ENCODE assay signal across 11 cellular contexts in genomic region chr7:20219062-20219445, GRCh38. TPM values are rescaled to one million over a fixed set of nuclear protein-coding genes. Genes with fewer than 3 reads are reported as not detected.
DNase-seq lines count a peak whose midpoint lies in the region; ATAC-seq and TF ChIP-seq lines count a peak whose summit lies in the region.
"Had no signal": no experiment of that assay in that cellular context is flagged by ENCODE, and none has a peak within 500 bp of the region (broad histone marks: within the 10 kb centered on the region; RNA-seq: fewer than 3 reads in every experiment).

No MANE protein-coding gene starts in this region.

- peaks cover 16% of the 10 kb centered on the region for H3K4me1 Mint-ChIP-seq in activated CD4-positive, alpha-beta T cell treated with anti-CD3 and anti-CD28 coated beads for 36 hours

- no peaks in the 10 kb centered on the region for H3K36me3 Mint-ChIP-seq in activated CD4-positive, alpha-beta T cell treated with anti-CD3 and anti-CD28 coated beads for 36 hours (ENCODE audit: low read depth)

- H3K36me3 ChIP-seq in heart right ventricle (no peaks in the 10 kb centered on the region), adrenal gland (replicated peaks in 1 of 2) (no peaks in the 10 kb centered on the region), mesodermal cell (ENCODE audit: control insufficient read depth, insufficient read depth, low read length) (no peaks in the 10 kb centered on the region), upper lobe of right lung (no peaks in the 10 kb centered on the region)

- H3K27ac Mint-ChIP-seq in activated CD4-positive, alpha-beta T cell treated with anti-CD3 and anti-CD28 coated beads for 36 hours: no peak overlapping the region

- POLR2A ChIA-PET in activated CD4-positive, alpha-beta T cell treated with anti-CD3 and anti-CD28 coated beads for 36 hours (lab: Charles Lee): no interaction called here

- CTCF ChIA-PET in activated CD4-positive, alpha-beta T cell treated with anti-CD3 and anti-CD28 coated beads for 36 hours (lab: Charles Lee): interaction anchor here (0.8 kb wide), 1 partner anchor 24 kb away, joined by 3 read pairs; no protein-coding TSS in a partner anchor

- no peak overlapping the region for H3K4me3 ChIP-seq in heart right ventricle
- H3K4me3 ChIP-seq in adrenal gland: no peak overlapping the region
- no peak overlapping the region for H3K4me3 ChIP-seq in mesodermal cell (ENCODE audit: extremely low read depth, insufficient read depth, low read length, poor library complexity, severe bottlenecking)
- no peak overlapping the region for H3K4me3 ChIP-seq in upper lobe of right lung

- peaks cover 4% of the 10 kb centered on the region for H3K27me3 Mint-ChIP-seq in activated CD4-positive, alpha-beta T cell treated with anti-CD3 and anti-CD28 coated beads for 36 hours

- no peak for TF ChIP-seq POLR2A in adrenal gland (IDR thresholded peaks at IDR 0.05)

- no peak overlapping the region for H3K4me3 Mint-ChIP-seq in activated CD4-positive, alpha-beta T cell treated with anti-CD3 and anti-CD28 coated beads for 36 hours

- no peak for DNase-seq in heart right ventricle
- DNase-seq in Right ventricle myocardium inferior (ENCODE audit: missing footprints): no peak
- no peak for DNase-seq in adrenal gland
- no peak for DNase-seq in upper lobe of right lung
- DNase-seq in OCI-M2 (lab: John Stamatoyannopoulos, UW; ENCODE audit: unreplicated experiment): no peak
- DNase-seq in activated CD4-positive, alpha-beta T cell treated with anti-CD3 and anti-CD28 coated beads for 36 hours: no peak
- DNase-seq: activated T-cell treated with anti-CD3 and anti-CD28 coated beads, Interleukin-2, amount 50 U/mL, for 48 hours; Right ventricle myocardium superior had no signal

- H3K27me3 ChIP-seq in heart right ventricle (no peaks in the 10 kb centered on the region), adrenal gland (no peaks in the 10 kb centered on the region), upper lobe of right lung (no peaks in the 10 kb centered on the region)

- WGBS in heart right ventricle, 2 donors: 78 to 85% methylated on average over 3 of the region's 3 CpGs
- WGBS in adrenal gland, 4 donors: 88 to 97% (median 93%) methylated on average over 3 of the region's 3 CpGs
- 95 to 100% methylated on average over 1 to 2 of the region's 3 CpGs for WGBS in mesodermal cell (ENCODE audit: insufficient coverage in 2 of 2), 2 experiments

- H3K4me1 ChIP-seq in heart right ventricle: peaks cover 0 to 60% (median 10%) of the 10 kb centered on the region in 9 donors
- peaks cover 0 to 21% of the 10 kb centered on the region in 2 donors for H3K4me1 ChIP-seq in adrenal gland (replicated peaks in 1 of 2)
- H3K4me1 ChIP-seq in mesodermal cell (ENCODE audit: control insufficient read depth, insufficient read depth, low read length, poor library complexity, severe bottlenecking): peaks cover 17% of the 10 kb centered on the region
- peaks cover 25% of the 10 kb centered on the region for H3K4me1 ChIP-seq in upper lobe of right lung

- no peak for TF ChIP-seq CTCF in heart right ventricle (IDR thresholded peaks at IDR 0.05)
- TF ChIP-seq CTCF in adrenal gland (IDR thresholded peaks at IDR 0.05): no peak
- TF ChIP-seq CTCF in upper lobe of right lung (IDR thresholded peaks at IDR 0.05): no peak

- intact Hi-C loops in heart right ventricle (cut with DNase I) (no loop called here), Right ventricle myocardium inferior (cut with DNase I) (no loop called here), adrenal gland (cut with DNase I) (no loop called here), upper lobe of right lung (cut with DNase I) (no loop called here)
- intact Hi-C loops in activated CD4-positive, alpha-beta T cell treated with anti-CD3 and anti-CD28 coated beads for 36 hours (cut with DNase I, micrococcal nuclease): no loop called here

- ATAC-seq in heart right ventricle: no peak
- ATAC-seq in Right ventricle myocardium inferior: no peak
- no peak for ATAC-seq in upper lobe of right lung
- no peak for ATAC-seq in GM19395 (IDR thresholded peaks at IDR 0.05; ENCODE audit: unreplicated experiment)
- no peak for ATAC-seq in activated CD4-positive, alpha-beta T cell treated with anti-CD3 and anti-CD28 coated beads for 36 hours

- no peaks in the 10 kb centered on the region for H3K9me3 ChIP-seq in heart right ventricle
- no peaks in the 10 kb centered on the region for H3K9me3 ChIP-seq in adrenal gland (replicated peaks in 1 of 3)
- H3K9me3 ChIP-seq in mesodermal cell (ENCODE audit: control insufficient read depth, low read length): no peaks in the 10 kb centered on the region
- no peaks in the 10 kb centered on the region for H3K9me3 ChIP-seq in upper lobe of right lung

- H3K9me3 Mint-ChIP-seq in activated CD4-positive, alpha-beta T cell treated with anti-CD3 and anti-CD28 coated beads for 36 hours (ENCODE audit: low read depth): no peaks in the 10 kb centered on the region

- H3K27ac ChIP-seq in heart right ventricle: peak overlapping the region; percentile 13 to 87 (median 62)
- peak overlapping the region in 4 of 5 donors; percentile 1 to 81 (median 54) for H3K27ac ChIP-seq in adrenal gland
- H3K27ac ChIP-seq in mesodermal cell (ENCODE audit: low read depth, low read length, severe bottlenecking): peak overlapping the region; percentile 91
- H3K27ac ChIP-seq in upper lobe of right lung: peak overlapping the region; percentile 75

RNA-seq across cellular contexts. Expression of gene MACC1, which starts 1.9 kb away (rescaled TPM):
- total RNA-seq in heart right ventricle (under 1 TPM in 7 of 10 donors, not detected in 3; 0.02 to 0.82 (median 0.26) TPM), Right ventricle myocardium inferior (0.16 TPM), adrenal gland (1 to 10 TPM in 7 of 8 donors, under 1 TPM in 1; 0.95 to 9.8 (median 4.7) TPM), upper lobe of right lung (22.1 TPM)
- polyA plus RNA-seq in heart right ventricle (under 1 TPM in 1 of 2 donors, not detected in 1; under 0.01 TPM), adrenal gland (1 to 10 TPM in 2 of 3 donors, under 1 TPM in 1; 0.35 to 1.3 (median 1.3) TPM)
- not detected for polyA plus RNA-seq in mesodermal cell (2013, experiment 1 of 2)
- polyA plus RNA-seq in mesodermal cell (2013, experiment 2 of 2): not detected
- under 1 TPM; 0.05 to 0.09 TPM for total RNA-seq in activated CD4-positive, alpha-beta T cell treated with anti-CD3 and anti-CD28 coated beads for 36 hours
- total RNA-seq: A673 had no signal
